ENCODE assay signal across 18 cellular contexts in genomic region chrX:80513620-80514019, GRCh38.
"Had no signal": no experiment of that assay in that cellular context is flagged by ENCODE, and none has a peak within 500 bp of the region (broad histone marks: within the 10 kb centered on the region; RNA-seq: fewer than 3 reads in every experiment).

No MANE protein-coding gene starts in this region.

- DNase-seq: activated B cell treated with CpG ODN at 0.5 μM for 24 hours; activated CD4-positive, alpha-beta T cell treated with anti-CD3 and anti-CD28 coated beads, Interleukin-2, amount 10 ng/mL, durations not matched to agents 24 days and 14 days; activated CD8-positive, alpha-beta memory T cell treated with anti-CD3 and anti-CD28 coated beads for 24 hours; activated naive CD8-positive, alpha-beta T cell treated with anti-CD3 and anti-CD28 coated beads for 36 hours; amygdala; brain microvascular endothelial cell; cortex of kidney; effector CD4-positive, alpha-beta T cell; foreskin keratinocyte; naive thymus-derived CD4-positive, alpha-beta T cell; stimulated activated CD4-positive, alpha-beta T cell treated with anti-CD3 and anti-CD28 coated beads, Interleukin-1b, Interleukin-23, amount 100 ng/mL, for 48 hours; stomach; T-helper 17 cell; testis had no signal

- H3K36me3 ChIP-seq: brain microvascular endothelial cell, neutrophil, stomach had no signal

- H3K4me1 ChIP-seq: foreskin keratinocyte, parathyroid adenoma, testis had no signal

- H3K4me3 ChIP-seq: stomach, testis had no signal

- H3K79me2 ChIP-seq: parathyroid adenoma had no signal

- H3K27me3 Mint-ChIP-seq: activated B cell treated with CpG ODN at 0.5 μM for 24 hours; activated CD4-positive, alpha-beta T cell treated with anti-CD3 and anti-CD28 coated beads, Interleukin-2, amount 10 ng/mL, durations not matched to agents 24 days and 14 days; activated naive CD8-positive, alpha-beta T cell treated with anti-CD3 and anti-CD28 coated beads for 36 hours; naive thymus-derived CD4-positive, alpha-beta T cell; T-helper 17 cell had no signal

- H3K27me3 ChIP-seq: brain microvascular endothelial cell, foreskin keratinocyte, neutrophil, stomach, testis had no signal

- H3K4me1 Mint-ChIP-seq: activated B cell treated with CpG ODN at 0.5 μM for 24 hours; activated CD4-positive, alpha-beta T cell treated with anti-CD3 and anti-CD28 coated beads, Interleukin-2, amount 10 ng/mL, durations not matched to agents 24 days and 14 days; activated naive CD8-positive, alpha-beta T cell treated with anti-CD3 and anti-CD28 coated beads for 36 hours had no signal

- H3K27ac ChIP-seq: brain microvascular endothelial cell, foreskin keratinocyte, neutrophil, parathyroid adenoma, stomach, testis had no signal

- H3K36me3 Mint-ChIP-seq: activated naive CD8-positive, alpha-beta T cell treated with anti-CD3 and anti-CD28 coated beads for 36 hours; naive thymus-derived CD4-positive, alpha-beta T cell had no signal

- H3K9ac ChIP-seq: parathyroid adenoma had no signal

- ATAC-seq: foreskin keratinocyte; left lobe of liver; naive thymus-derived CD4-positive, alpha-beta T cell; T-helper 17 cell had no signal

- H2AFZ ChIP-seq: parathyroid adenoma had no signal

- H3K9me3 Mint-ChIP-seq: activated B cell treated with CpG ODN at 0.5 μM for 24 hours; activated CD4-positive, alpha-beta T cell treated with anti-CD3 and anti-CD28 coated beads, Interleukin-2, amount 10 ng/mL, durations not matched to agents 24 days and 14 days; activated naive CD8-positive, alpha-beta T cell treated with anti-CD3 and anti-CD28 coated beads for 36 hours; activated T-helper 1 cell treated with anti-CD3 and anti-CD28 coated beads, Interleukin-12 subunit alpha, Interleukin-12 subunit beta, Interleukin-2, Interleukin-4 antibody, amounts not matched to agents 30 ng/mL and 10 ng/mL and 1 ng/mL, durations not matched to agents 14 hours and 24 hours and 36 hours; naive thymus-derived CD4-positive, alpha-beta T cell had no signal

- H3K4me3 Mint-ChIP-seq: activated B cell treated with CpG ODN at 0.5 μM for 24 hours; activated CD4-positive, alpha-beta T cell treated with anti-CD3 and anti-CD28 coated beads, Interleukin-2, amount 10 ng/mL, durations not matched to agents 24 days and 14 days; activated naive CD8-positive, alpha-beta T cell treated with anti-CD3 and anti-CD28 coated beads for 36 hours; activated T-helper 1 cell treated with anti-CD3 and anti-CD28 coated beads, Interleukin-12 subunit alpha, Interleukin-12 subunit beta, Interleukin-2, Interleukin-4 antibody, amounts not matched to agents 30 ng/mL and 10 ng/mL and 1 ng/mL, durations not matched to agents 14 hours and 24 hours and 36 hours; T-helper 17 cell had no signal

- H3K27ac Mint-ChIP-seq: activated B cell treated with CpG ODN at 0.5 μM for 24 hours; activated CD4-positive, alpha-beta T cell treated with anti-CD3 and anti-CD28 coated beads, Interleukin-2, amount 10 ng/mL, durations not matched to agents 24 days and 14 days; activated naive CD8-positive, alpha-beta T cell treated with anti-CD3 and anti-CD28 coated beads for 36 hours; activated T-helper 1 cell treated with anti-CD3 and anti-CD28 coated beads, Interleukin-12 subunit alpha, Interleukin-12 subunit beta, Interleukin-2, Interleukin-4 antibody, amounts not matched to agents 30 ng/mL and 10 ng/mL and 1 ng/mL, durations not matched to agents 14 hours and 24 hours and 36 hours; naive thymus-derived CD4-positive, alpha-beta T cell; T-helper 17 cell had no signal

- H3K9me3 ChIP-seq: neutrophil, stomach, testis had no signal
